In genomic region chr17:81803728-81804558, GRCh38 we compare ENCODE assay signal across 17 cellular contexts. TPM values are rescaled to one million over a fixed set of nuclear protein-coding genes. Genes with fewer than 3 reads are reported as not detected.
DNase-seq lines count a peak whose midpoint lies in the region; ATAC-seq, FAIRE-seq and TF ChIP-seq lines count a peak whose summit lies in the region.
"Had no signal": no experiment of that assay in that cellular context is flagged by ENCODE, and none has a peak within 500 bp of the region (broad histone marks: within the 10 kb centered on the region; RNA-seq: fewer than 3 reads in every experiment).

Gene GCGR (plus strand): TSS chr17:81804150. CDS start chr17:81809019, 4,869 bp downstream.

- H3K36me3 Mint-ChIP-seq in CD8-positive, alpha-beta T cell, result no peaks in the 10 kb centered on the region

- no CpG with 5 or more reads among the region's 110 CpGs for WGBS in mammary epithelial cell (ENCODE audit: low coverage, missing lambda C conversion rate)
- WGBS in HepG2 (ENCODE audit: low lambda C conversion rate), result 18% methylated on average over 36 of the region's 110 CpGs

- no peaks in the 10 kb centered on the region for H3K9me3 Mint-ChIP-seq in CD8-positive, alpha-beta T cell

- FAIRE-seq in HepG2 (lab: Jason Lieb, UNC), result no peak

- H3K9me3 ChIP-seq in breast epithelium (no peaks in the 10 kb centered on the region), mammary epithelial cell (replicated peaks; ENCODE audit: insufficient read depth, low read length) (no peaks in the 10 kb centered on the region), ascending aorta (no peaks in the 10 kb centered on the region), HepG2 (ENCODE audit: low read length) (no peaks in the 10 kb centered on the region), thoracic aorta (no peaks in the 10 kb centered on the region)
- H3K9me3 ChIP-seq in CD8-positive, alpha-beta T cell (ENCODE audit: low read length), result no peaks in the 10 kb centered on the region
- H3K9me3 ChIP-seq: testis had no signal

- H3K4me3 ChIP-seq in breast epithelium (peak within 1 kb of the TSS in 2 of 3 donors; percentile 30 to 61), mammary epithelial cell (replicated peaks in 1 of 3; ENCODE audit: insufficient read depth in 1 of 3, low read depth in 2 of 3, low read length in 3 of 3) (no peak within 1 kb of the TSS), ascending aorta (peak within 1 kb of the TSS; percentile 7 to 20), HepG2 (replicated peaks in 1 of 3; ENCODE audit: insufficient read depth in 1 of 3, low read depth in 2 of 3, low read length in 3 of 3) (peak within 1 kb of the TSS; percentile 16 to 71 (median 43); a peak in 5 of 6 replicates), thoracic aorta (peak within 1 kb of the TSS; percentile 9)
- H3K4me3 ChIP-seq in CD8-positive, alpha-beta T cell (ENCODE audit: low read depth, low read length), result no peak within 1 kb of the TSS

- no peak within 1 kb of the TSS for H3K4me2 ChIP-seq in mammary epithelial cell (ENCODE audit: insufficient read depth, low read depth, low read length)
- H3K4me2 ChIP-seq in HepG2 (ENCODE audit: low read depth, low read length), result peak within 1 kb of the TSS; percentile 73

- no peak for TF ChIP-seq EP300 in HepG2 (IDR thresholded peaks at IDR 0.05; ENCODE audit: low read depth in 2 of 2, low read length in 2 of 2)
- no peak for TF ChIP-seq EP300 in HepG2 (CRISPR knock-in tag; IDR thresholded peaks at IDR 0.05; ENCODE audit: borderline replicate concordance)

- ATAC-seq in HepG2, result no peak
- ATAC-seq in thoracic aorta (ENCODE audit: insufficient number of reproducible peaks, low FRiP score, low read depth), result no peak
- no peak for ATAC-seq in CD8-positive, alpha-beta T cell

- DNase-seq in breast epithelium (ENCODE audit: low spot score in 2 of 2), result no peak
- DNase-seq in mammary epithelial cell, result no peak
- DNase-seq in ascending aorta (ENCODE audit: low spot score in 2 of 2), result no peak
- DNase-seq in HepG2 (ENCODE audit: low spot score), result no peak
- no peak for DNase-seq in thoracic aorta (ENCODE audit: low spot score)
- DNase-seq in activated T-cell treated with anti-CD3 and anti-CD28 coated beads for 4 hours, result no peak
- DNase-seq in NCI-H1105 treated with DMSO at 0.1 percent for 48 hours (lab: John Stamatoyannopoulos, UW), result no peak
- DNase-seq in CD8-positive, alpha-beta T cell, result no peak
- DNase-seq: activated CD4-positive, CD25-positive, alpha-beta regulatory T cell treated with anti-CD3 and anti-CD28 coated beads, Interleukin-2, amount 50 U/mL, for 72 hours; left colon; NCI-H187 treated with DMSO at 0.1 percent for 48 hours; NCI-H526 treated with DMSO at 0.1 percent for 48 hours; testis had no signal

- no TSS peak for BruUV-seq in mammary epithelial cell (replicated peaks; lab: Mats Ljungman, UMichigan)
- BruUV-seq in HepG2 (replicated peaks; lab: Mats Ljungman, UMichigan), result no TSS peak

- H3K4me1 ChIP-seq in breast epithelium (peaks cover 6 to 12% of the 10 kb centered on the region in 2 donors), mammary epithelial cell (ENCODE audit: insufficient read depth, low read length) (no peaks in the 10 kb centered on the region), ascending aorta (peaks cover 0 to 9% of the 10 kb centered on the region in 2 donors), HepG2 (ENCODE audit: insufficient read depth, low read length) (peaks cover 38% of the 10 kb centered on the region), thoracic aorta (ENCODE audit: control insufficient read depth in 1 of 2, low read depth in 2 of 2) (peaks cover 0 to 18% of the 10 kb centered on the region in 2 donors)
- no peaks in the 10 kb centered on the region for H3K4me1 ChIP-seq in CD8-positive, alpha-beta T cell (ENCODE audit: insufficient read depth, low read length)
- H3K4me1 ChIP-seq: testis had no signal

- TF ChIP-seq POLR2A in breast epithelium (IDR thresholded peaks at IDR 0.05) (no peak), HepG2 (IDR thresholded peaks at IDR 0.05; ENCODE audit: insufficient read depth in 1 of 2, low read depth in 2 of 2, low read length in 2 of 2) (no peak)

- H3K79me2 ChIP-seq in mammary epithelial cell (ENCODE audit: insufficient read depth, low read length), result no peaks in the 10 kb centered on the region
- H3K79me2 ChIP-seq in HepG2 (ENCODE audit: insufficient read depth, low read length), result no peaks in the 10 kb centered on the region

- H3K27ac Mint-ChIP-seq in CD8-positive, alpha-beta T cell, result no peak within 1 kb of the TSS

- H4K20me1 ChIP-seq in mammary epithelial cell (ENCODE audit: insufficient read depth, low read length), result no peaks in the 10 kb centered on the region
- no peaks in the 10 kb centered on the region for H4K20me1 ChIP-seq in HepG2 (ENCODE audit: insufficient read depth, low read length)

- H3K36me3 ChIP-seq in breast epithelium (no peaks in the 10 kb centered on the region), mammary epithelial cell (ENCODE audit: insufficient read depth, low read length) (no peaks in the 10 kb centered on the region), ascending aorta (no peaks in the 10 kb centered on the region), HepG2 (replicated peaks in 1 of 2; ENCODE audit: control insufficient read depth in 1 of 2, insufficient read depth in 2 of 2, low read length in 2 of 2) (no peaks in the 10 kb centered on the region), thoracic aorta (no peaks in the 10 kb centered on the region)
- H3K36me3 ChIP-seq in CD8-positive, alpha-beta T cell (ENCODE audit: insufficient read depth, low read length), result no peaks in the 10 kb centered on the region

- no peak within 1 kb of the TSS for H3K4me3 Mint-ChIP-seq in CD8-positive, alpha-beta T cell

- in situ Hi-C loops in mammary epithelial cell (cut with MboI; ENCODE audit: low sequenced_read_pairs in 2 of 2), result no loop called here
- in situ Hi-C loops in HepG2 (cut with HindIII; ENCODE audit: extremely low pct_ligation_motif_present, low pct_unique_long_range_greater_than_20kb), result no loop called here

- CTCF ChIA-PET in mammary epithelial cell (lab: Charles Lee; ENCODE audit: low non-redundant PET) (no interaction called here), HepG2 (lab: Yijun Ruan, JAX; ENCODE audit: low intra/inter-chr PET ratio, low total read pairs) (no interaction called here)
- CTCF ChIA-PET in CD8-positive, alpha-beta T cell (lab: Charles Lee), result no interaction called here

- H3K27me3 ChIP-seq in breast epithelium (peaks cover 12 to 78% of the 10 kb centered on the region in 2 donors), mammary epithelial cell (ENCODE audit: insufficient read depth, low read length) (peaks cover 32% of the 10 kb centered on the region), ascending aorta (peaks cover 32% of the 10 kb centered on the region), HepG2 (ENCODE audit: control insufficient read depth in 1 of 2, insufficient read depth in 2 of 2, low read length in 2 of 2) (peaks cover 22 to 85% of the 10 kb centered on the region in 2 experiments), thoracic aorta (replicated peaks; ENCODE audit: insufficient read depth) (peaks cover 17% of the 10 kb centered on the region)
- peaks cover 8% of the 10 kb centered on the region for H3K27me3 ChIP-seq in CD8-positive, alpha-beta T cell (ENCODE audit: insufficient read depth, low read length)
- H3K27me3 ChIP-seq: testis had no signal

- H3K27ac ChIP-seq in breast epithelium (no peak within 1 kb of the TSS), mammary epithelial cell (ENCODE audit: insufficient read depth, low read depth, low read length) (no peak within 1 kb of the TSS), ascending aorta (no peak within 1 kb of the TSS), HepG2 (ENCODE audit: extremely low read length, insufficient read depth, low read length) (no peak within 1 kb of the TSS), thoracic aorta (no peak within 1 kb of the TSS)
- H3K27ac ChIP-seq in CD8-positive, alpha-beta T cell (ENCODE audit: low read depth, low read length), result no peak within 1 kb of the TSS
- H3K27ac ChIP-seq: testis had no signal

- peaks cover 7% of the 10 kb centered on the region for H3K4me1 Mint-ChIP-seq in CD8-positive, alpha-beta T cell (ENCODE audit: low read depth)

- no peak within 1 kb of the TSS for H2AFZ ChIP-seq in mammary epithelial cell (ENCODE audit: low read depth, low read length)
- no peak within 1 kb of the TSS for H2AFZ ChIP-seq in HepG2 (ENCODE audit: low read length)

- POLR2A ChIA-PET in HepG2 (lab: Yijun Ruan, JAX), result no interaction called here
- POLR2A ChIA-PET in CD8-positive, alpha-beta T cell (lab: Charles Lee), result no interaction called here

- intact Hi-C loops in breast epithelium (cut with DNase I; ENCODE audit: low total_unique reads), result no loop called here
- intact Hi-C loops in mammary epithelial cell (cut with micrococcal nuclease), result no loop called here
- intact Hi-C loops in ascending aorta (cut with DNase I), result no loop called here
- intact Hi-C loops in HepG2 (cut with micrococcal nuclease; ENCODE audit: unreplicated experiment), result no loop called here
- intact Hi-C loops in CD8-positive, alpha-beta T cell (cut with DNase I, micrococcal nuclease), result no loop called here

- TF ChIP-seq RAD21 in HepG2 (CRISPR knock-in tag; IDR thresholded peaks at IDR 0.05), result no peak

- peaks cover 33% of the 10 kb centered on the region for H3K27me3 Mint-ChIP-seq in CD8-positive, alpha-beta T cell (ENCODE audit: low read depth)

- dilution Hi-C loops in mammary epithelial cell (cut with HindIII; ENCODE audit: low sequenced_read_pairs), result no loop called here

- TF ChIP-seq CTCF in breast epithelium (IDR thresholded peaks at IDR 0.05), result no peak
- no peak for TF ChIP-seq CTCF in mammary epithelial cell (conservative IDR thresholded peaks at IDR 0.05 in 1 of 2, IDR thresholded peaks at IDR 0.05 in 1 of 2; ENCODE audit: extremely low read depth in 1 of 2, insufficient read depth in 1 of 2, low read depth in 1 of 2, low read length in 2 of 2)
- TF ChIP-seq CTCF in ascending aorta (IDR thresholded peaks at IDR 0.05), result no peak
- TF ChIP-seq CTCF in HepG2 (CRISPR knock-in tag; IDR thresholded peaks at IDR 0.05), result no peak
- TF ChIP-seq CTCF in thoracic aorta (IDR thresholded peaks at IDR 0.05), result no peak
- TF ChIP-seq CTCF in CD8-positive, alpha-beta T cell (IDR thresholded peaks at IDR 0.05), result no peak

- H3K9ac ChIP-seq in mammary epithelial cell (ENCODE audit: insufficient read depth, low read length), result no peak within 1 kb of the TSS
- H3K9ac ChIP-seq in HepG2 (ENCODE audit: insufficient read depth, low read depth, low read length), result no peak within 1 kb of the TSS

RNA-seq across cellular contexts. Expression of gene GCGR, which starts in this region (rescaled TPM):
- total RNA-seq in breast epithelium (not detected), mammary epithelial cell (not detected), ascending aorta (not detected), HepG2 (2016; rRNA removed; fragmentation: Illumina TruSeq; extraction: Trizol) (0.13 TPM in 1 of 2 replicates, not detected in the other), thoracic aorta (not detected)
- polyA plus RNA-seq in mammary epithelial cell (not detected), HepG2 (2011; rRNA removed) (0.04 and 0.27 TPM in 2 replicates)
- not detected for polyA minus RNA-seq in mammary epithelial cell
- total RNA-seq in HepG2 (2016; cell fraction: cytosol; rRNA removed; fragmentation: Illumina TruSeq; extraction: Trizol; ENCODE audit: low read depth), result not detected in 2 replicates
- total RNA-seq in HepG2 (2016; cell fraction: insoluble cytoplasmic fraction; rRNA removed; fragmentation: Illumina TruSeq; extraction: Trizol), result 0.15 TPM in 1 of 2 replicates, not detected in the other
- total RNA-seq in HepG2 (2016; cell fraction: membrane; rRNA removed; fragmentation: Illumina TruSeq; extraction: Trizol), result not detected in 2 replicates
- total RNA-seq in HepG2 (2016; cell fraction: nucleus; rRNA removed; fragmentation: Illumina TruSeq; extraction: Trizol), result 0.31 TPM in 1 of 2 replicates, not detected in the other
- 0.10 and 0.12 TPM in 2 replicates for polyA plus RNA-seq in HepG2 (2011; cell fraction: cytosol; rRNA removed)
- 4.7 and 5.5 TPM in 2 replicates for polyA plus RNA-seq in HepG2 (2011; cell fraction: nucleus; rRNA removed)
- 0.07 and 0.27 TPM in 2 replicates for polyA plus RNA-seq in HepG2 (2012)
- polyA plus RNA-seq in HepG2 (2016; cell fraction: cytosol; fragmentation: Illumina TruSeq; extraction: Trizol; ENCODE audit: low read depth), result not detected in 2 replicates
- not detected in 2 replicates for polyA plus RNA-seq in HepG2 (2016; cell fraction: insoluble cytoplasmic fraction; fragmentation: Illumina TruSeq; extraction: Trizol; ENCODE audit: low read depth)
- not detected in 2 replicates for polyA plus RNA-seq in HepG2 (2016; cell fraction: membrane; fragmentation: Illumina TruSeq; extraction: Trizol; ENCODE audit: low read depth)
- 0.31 and 0.60 TPM in 2 replicates for polyA plus RNA-seq in HepG2 (2016; cell fraction: nucleus; fragmentation: Illumina TruSeq; extraction: Trizol; ENCODE audit: insufficient read depth, low read depth)
- 0.14 and 0.26 TPM in 2 replicates for polyA minus RNA-seq in HepG2 (2011; rRNA and poly(A)+ RNA removed; ENCODE audit: low replicate concordance)
- polyA minus RNA-seq in HepG2 (2011; cell fraction: cytosol; rRNA and poly(A)+ RNA removed), result not detected in 2 replicates
- polyA minus RNA-seq in HepG2 (2011; cell fraction: nucleus; rRNA and poly(A)+ RNA removed), result 0.52 and 0.87 TPM in 2 replicates
- not detected for total RNA-seq in CD8-positive, alpha-beta T cell
- total RNA-seq: epithelial cell of proximal tubule, glomerular endothelial cell, M059J, myocyte had no signal

Comparison
In these comparisons a context has a peak if more than half of its experiments do, and no peak if none do; other contexts are left out.
1. H3K4me3 ChIP-seq: peak in breast epithelium (2 of 3), ascending aorta (2 of 2), HepG2 (3 of 3) and thoracic aorta (single experiment); none in mammary epithelial cell (0 of 3) and CD8-positive, alpha-beta T cell (single experiment).